8 cellular contexts compared by ENCODE assay signal in the genomic region with DNA sequence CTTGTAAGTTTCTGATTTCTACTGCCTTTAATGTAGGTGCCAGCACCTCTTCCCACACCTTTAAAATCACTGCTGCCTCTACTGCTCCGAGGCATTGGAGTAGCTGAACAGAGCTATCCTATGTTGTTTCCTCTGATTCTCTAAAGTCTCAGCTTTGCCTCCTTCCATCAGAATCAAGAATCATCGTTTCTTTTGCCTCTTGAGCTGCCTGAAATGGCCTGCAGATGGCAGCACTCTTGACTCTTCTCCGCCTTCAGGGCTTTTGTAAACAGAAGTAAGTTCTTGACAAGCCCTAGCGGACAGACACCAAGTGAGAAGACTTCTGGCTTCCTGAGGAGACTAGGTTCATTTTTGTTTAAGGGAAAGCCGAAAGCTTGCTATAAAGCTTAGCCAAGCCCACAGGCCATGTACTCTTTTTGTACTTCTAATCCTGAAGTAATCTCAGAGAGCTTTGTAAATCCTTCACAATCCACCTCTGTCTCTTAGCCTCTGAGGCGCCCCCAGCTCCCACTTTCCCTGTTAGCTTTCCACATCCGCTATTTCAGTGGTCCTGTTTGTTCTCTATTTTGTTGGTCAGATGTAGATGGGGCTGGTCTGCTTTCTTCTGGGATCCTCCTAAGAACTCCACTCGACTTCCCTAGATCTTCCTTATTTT. TPM values are rescaled to one million over a fixed set of nuclear protein-coding genes. Genes with fewer than 3 reads are reported as not detected.
A peak's percentile ranks its signal among the peaks of the same experiment; 100 is the strongest.
DNase-seq lines count a peak whose midpoint lies in the region; ATAC-seq, FAIRE-seq and TF ChIP-seq lines count a peak whose summit lies in the region.

No MANE protein-coding gene starts in this region.

- H3K9ac ChIP-seq in KMS-11 = no peak overlapping the region
- no peak overlapping the region for H3K9ac ChIP-seq in astrocyte (ENCODE audit: low read length)

- H3K27me3 ChIP-seq in KMS-11 (ENCODE audit: insufficient read depth, low read depth) (no peaks in the 10 kb centered on the region), astrocyte (ENCODE audit: insufficient read depth, low read length) (no peaks in the 10 kb centered on the region)

- H3K27ac Mint-ChIP-seq in T-helper 17 cell (no peak overlapping the region), astrocyte (ENCODE audit: unreplicated experiment) (no peak overlapping the region)

- peak; percentile 69 for FAIRE-seq in astrocyte (lab: Jason Lieb, UNC)

- H3K4me2 ChIP-seq in KMS-11 (no peak overlapping the region), astrocyte (ENCODE audit: low read length) (peak overlapping the region; percentile 34)

- no peaks in the 10 kb centered on the region for H3K36me3 ChIP-seq in KMS-11 (ENCODE audit: insufficient read depth)
- no peaks in the 10 kb centered on the region for H3K36me3 ChIP-seq in astrocyte (ENCODE audit: insufficient read depth, low read length)

- TF ChIP-seq CTCF in KMS-11 (conservative IDR thresholded peaks at IDR 0.05; ENCODE audit: low read depth, low read length) (peak; percentile 69), astrocyte (IDR thresholded peaks at IDR 0.05; ENCODE audit: insufficient read depth, low read depth, low read length) (peak; percentile 89)

- H4K20me1 ChIP-seq in KMS-11 (ENCODE audit: insufficient read depth) = no peaks in the 10 kb centered on the region
- no peaks in the 10 kb centered on the region for H4K20me1 ChIP-seq in astrocyte (ENCODE audit: insufficient read depth, low read length)

- H3K27ac ChIP-seq in KMS-11 (no peak overlapping the region), astrocyte (ENCODE audit: low read depth, low read length) (no peak overlapping the region)

- H3K4me1 Mint-ChIP-seq in T-helper 17 cell (peaks cover 8% of the 10 kb centered on the region), astrocyte (ENCODE audit: low read depth, unreplicated experiment) (no peaks in the 10 kb centered on the region)

- H3K4me1 ChIP-seq in KMS-11 (ENCODE audit: low read depth, poor library complexity, severe bottlenecking) (peaks cover 27% of the 10 kb centered on the region), astrocyte (ENCODE audit: insufficient read depth, low read length) (no peaks in the 10 kb centered on the region)

- H3K9me3 Mint-ChIP-seq in astrocyte (ENCODE audit: unreplicated experiment) = peaks cover 9% of the 10 kb centered on the region

- H3K9me3 ChIP-seq in T-helper 17 cell (ENCODE audit: control insufficient read depth, low read length, poor library complexity, severe bottlenecking) = no peaks in the 10 kb centered on the region
- no peaks in the 10 kb centered on the region for H3K9me3 ChIP-seq in astrocyte (ENCODE audit: insufficient read depth, low read depth, low read length)

- H3K36me3 Mint-ChIP-seq in T-helper 17 cell (ENCODE audit: low read depth) (peaks cover 4% of the 10 kb centered on the region), astrocyte (ENCODE audit: low read depth, unreplicated experiment) (peaks cover 4% of the 10 kb centered on the region)

- peak; percentile 98 for ATAC-seq in GM21723 (IDR thresholded peaks at IDR 0.05; ENCODE audit: unreplicated experiment)
- peak; percentile 96 for ATAC-seq in T-helper 17 cell

- no peaks in the 10 kb centered on the region for H3K79me2 ChIP-seq in KMS-11 (ENCODE audit: insufficient read depth, low read depth)
- no peaks in the 10 kb centered on the region for H3K79me2 ChIP-seq in astrocyte (ENCODE audit: insufficient read depth, low read length)

- no peak overlapping the region for H3K4me3 ChIP-seq in KMS-11 (IDR thresholded peaks at IDR 0.05; ENCODE audit: insufficient read depth, low read depth, low read length)
- H3K4me3 ChIP-seq in astrocyte (ENCODE audit: insufficient read depth, low read depth, low read length) = no peak overlapping the region

- DNase-seq in GM04503 (ENCODE audit: low read depth) = peak; percentile 20
- DNase-seq in T-helper 17 cell = peak; percentile 21 to 45 (median 27)
- DNase-seq in astrocyte (ENCODE audit: low read depth) = peak; percentile 40
- DNase-seq in hippocampal formation (lab: John Stamatoyannopoulos, UW) = peak; percentile 14 to 42
- peak; percentile 58 for DNase-seq in stimulated activated CD4-positive, alpha-beta T cell treated with anti-CD3 and anti-CD28 coated beads, Interleukin-12 subunit alpha, Interleukin-12 subunit beta, amount 100 ng/mL, for 4 hours
- DNase-seq in DMS153 (lab: John Stamatoyannopoulos, UW) = no peak

- H3K27me3 Mint-ChIP-seq in T-helper 17 cell (peaks cover 11% of the 10 kb centered on the region), astrocyte (ENCODE audit: low read depth, unreplicated experiment) (no peaks in the 10 kb centered on the region)

- no peak overlapping the region for H2AFZ ChIP-seq in KMS-11 (ENCODE audit: low read depth)
- peak overlapping the region; percentile 34 for H2AFZ ChIP-seq in astrocyte (ENCODE audit: low read depth, low read length)

- H3K4me3 Mint-ChIP-seq in T-helper 17 cell = no peak overlapping the region
- H3K4me3 Mint-ChIP-seq in astrocyte (ENCODE audit: unreplicated experiment) = no peak overlapping the region

RNA-seq across cellular contexts. Expression of gene GTF3C3, which starts 48.4 kb away (rescaled TPM):
- total RNA-seq in T-helper 17 cell (10 to 100 TPM; 30.0 to 31.7 TPM), astrocyte (38.1 and 43.2 TPM in 2 replicates)

RNA-seq across cellular contexts. Expression of gene C2orf66, which starts 58.1 kb away (rescaled TPM):
- total RNA-seq in T-helper 17 cell = under 1 TPM in 1 of 2 donors, not detected in 1; 0.18 TPM
- 0.29 and 0.54 TPM in 2 replicates for total RNA-seq in astrocyte
